Comparison of ENCODE assay signal across 1 cellular context in genomic region chr1:153389978-153390879, GRCh38.
TF ChIP-seq lines count a peak whose summit lies in the region.

No MANE protein-coding gene starts in this region.

TF ChIP-seq in K562, 482 proteins besides CTCF, POLR2A, EP300 and RAD21:
- TF ChIP-seq SPI1 (IDR thresholded peaks at IDR 0.05; ENCODE audit: borderline replicate concordance, low read depth, low read length) = peak; percentile 84
- no peak for TF ChIP-seq ILF3 (IDR thresholded peaks at IDR 0.05; ENCODE audit: borderline replicate concordance)
